8 cellular contexts compared by ENCODE assay signal in the genomic region with DNA sequence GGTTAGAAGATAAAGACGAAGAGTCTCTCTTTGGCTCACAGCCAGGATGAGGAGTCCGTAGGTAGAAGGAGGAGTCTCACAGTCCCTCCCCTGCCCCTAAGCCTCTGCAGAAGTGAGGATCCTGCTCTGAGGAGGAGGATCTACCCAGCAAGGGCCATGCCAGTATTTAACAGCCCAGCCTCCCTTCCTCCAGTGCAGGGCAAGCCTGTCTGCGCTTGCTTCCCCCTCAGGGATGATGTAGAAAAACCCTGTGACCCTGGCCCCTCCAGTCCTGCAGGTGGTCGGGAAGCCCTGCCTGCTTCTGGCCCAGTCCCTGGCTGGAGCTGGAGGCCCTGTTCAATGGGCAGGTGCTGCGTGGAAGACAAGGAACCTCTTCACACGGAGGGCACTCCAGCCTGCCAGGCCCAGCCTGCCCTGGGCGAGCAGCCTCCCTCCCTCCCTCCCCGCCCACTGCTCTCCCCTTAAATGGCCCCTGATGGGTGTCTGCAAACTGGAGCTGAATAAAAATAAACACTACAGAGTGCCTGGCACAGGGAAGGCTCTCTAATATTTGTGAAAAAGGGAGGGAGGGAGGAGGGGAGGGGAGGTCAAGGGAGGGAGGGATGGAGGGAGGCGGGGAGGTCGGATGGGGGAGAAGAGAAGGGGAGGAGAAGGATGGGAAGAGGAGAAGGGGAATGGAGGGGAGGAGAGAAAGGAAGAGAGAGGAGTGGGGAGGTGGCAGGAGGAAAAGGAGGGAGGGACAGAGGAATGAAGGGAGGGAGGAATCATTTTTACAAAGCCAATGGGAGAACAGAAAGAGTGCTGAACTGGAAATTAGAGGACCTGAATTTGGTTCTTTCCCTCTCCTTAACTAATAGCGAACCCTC.
DNase-seq lines count a peak whose midpoint lies in the region; ATAC-seq and TF ChIP-seq lines count a peak whose summit lies in the region.

No MANE protein-coding gene starts in this region.

- no peak for ATAC-seq in HG03097 (IDR thresholded peaks at IDR 0.05; ENCODE audit: low FRiP score, unreplicated experiment)
- no peak for ATAC-seq in GM21423 (IDR thresholded peaks at IDR 0.05; ENCODE audit: unreplicated experiment)

- intact Hi-C loops in posterior vena cava (cut with DNase I): no loop called here

- no peak for TF ChIP-seq POLR2A in erythroblast (IDR thresholded peaks at IDR 0.05; ENCODE audit: low read length)

- peak; percentile 38 for DNase-seq in EH (ENCODE audit: low read depth)
- DNase-seq in NCI-H2227 (lab: John Stamatoyannopoulos, UW; ENCODE audit: unreplicated experiment): peak; percentile 95
- DNase-seq in erythroblast (lab: John Stamatoyannopoulos, UW): peak; percentile 85 to 87
- DNase-seq in posterior vena cava (ENCODE audit: low spot score): peak; percentile 82
- no peak for DNase-seq in HuH-7 (ENCODE audit: low spot score)
- no peak for DNase-seq in kidney tubule cell (ENCODE audit: low spot score)

Comparison
In these comparisons a context has a peak if more than half of its experiments do, and no peak if none do; other contexts are left out.
1. DNase-seq: peak in EH (single experiment), NCI-H2227 (single experiment), erythroblast (2 of 2) and posterior vena cava (single experiment); none in HuH-7 (single experiment) and kidney tubule cell (single experiment).